8 cellular contexts compared by ENCODE assay signal in genomic region chr6:79466222-79466834, GRCh38.
DNase-seq lines count a peak whose midpoint lies in the region; ATAC-seq and TF ChIP-seq lines count a peak whose summit lies in the region.
"Had no signal": no experiment of that assay in that cellular context is flagged by ENCODE, and none has a peak within 500 bp of the region (broad histone marks: within the 10 kb centered on the region; RNA-seq: fewer than 3 reads in every experiment).

No MANE protein-coding gene starts in this region.

- TF ChIP-seq POLR2A in adrenal gland (IDR thresholded peaks at IDR 0.05): no peak

- H3K4me3 Mint-ChIP-seq in activated T-helper 2 cell treated with anti-CD3 and anti-CD28 coated beads, Interferon-gamma antibody, Interleukin-2, Interleukin-4, amounts not matched to agents 10 μg/mL and 5 μg/mL and 100 μg/mL, durations not matched to agents 14 hours and 24 hours and 36 hours (ENCODE audit: low read depth): no peak overlapping the region

- no peak for TF ChIP-seq EP300 in Ishikawa (IDR thresholded peaks at IDR 0.05; ENCODE audit: borderline replicate concordance)

- peaks cover 3% of the 10 kb centered on the region for H3K27me3 Mint-ChIP-seq in activated T-helper 2 cell treated with anti-CD3 and anti-CD28 coated beads, Interferon-gamma antibody, Interleukin-2, Interleukin-4, amounts not matched to agents 10 μg/mL and 5 μg/mL and 100 μg/mL, durations not matched to agents 14 hours and 24 hours and 36 hours (ENCODE audit: low read depth)

- TF ChIP-seq RAD21 in Ishikawa (IDR thresholded peaks at IDR 0.05; ENCODE audit: low read depth): peak; percentile 83

- H3K27ac Mint-ChIP-seq in activated T-helper 2 cell treated with anti-CD3 and anti-CD28 coated beads, Interferon-gamma antibody, Interleukin-2, Interleukin-4, amounts not matched to agents 10 μg/mL and 5 μg/mL and 100 μg/mL, durations not matched to agents 14 hours and 24 hours and 36 hours: no peak overlapping the region

- intact Hi-C loops in adrenal gland (cut with DNase I): no loop called here
- intact Hi-C loops in aorta (cut with DNase I): no loop called here
- intact Hi-C loops in activated T-helper 2 cell treated with anti-CD3 and anti-CD28 coated beads, Interferon-gamma antibody, Interleukin-2, Interleukin-4, amounts not matched to agents 10 μg/mL and 5 μg/mL and 100 μg/mL, durations not matched to agents 14 hours and 24 hours and 36 hours (cut with micrococcal nuclease): loop anchor here (10.0 kb wide), 1 partner anchor 232 kb away; the partner anchor contains the start of gene HMGN3

- H3K4me3 ChIP-seq in adrenal gland (no peak overlapping the region), aorta (ENCODE audit: low read length in 2 of 2) (no peak overlapping the region)
- H3K4me3 ChIP-seq: SJSA1 had no signal

- H3K36me3 ChIP-seq in adrenal gland (replicated peaks in 1 of 2) (no peaks in the 10 kb centered on the region), aorta (ENCODE audit: control insufficient read depth in 1 of 2, insufficient read depth in 2 of 2, low read length in 1 of 2) (no peaks in the 10 kb centered on the region)
- H3K36me3 ChIP-seq: SJSA1 had no signal

- H3K9me3 ChIP-seq in adrenal gland (replicated peaks in 1 of 3): no peaks in the 10 kb centered on the region
- no peaks in the 10 kb centered on the region for H3K9me3 ChIP-seq in aorta (ENCODE audit: control insufficient read depth, low read length)
- H3K9me3 ChIP-seq: SJSA1 had no signal

- DNase-seq in adrenal gland (no peak), kidney tubule cell (ENCODE audit: low spot score) (peak; percentile 31), aorta (no peak), GF-D8 (lab: John Stamatoyannopoulos, UW) (no peak)
- no peak for DNase-seq in activated T-helper 2 cell treated with anti-CD3 and anti-CD28 coated beads, Interferon-gamma antibody, Interleukin-2, Interleukin-4, amounts not matched to agents 10 μg/mL and 5 μg/mL and 100 μg/mL, durations not matched to agents 14 hours and 24 hours and 36 hours (ENCODE audit: low spot score)

- peak; percentile 42; the same call in 2 of the 3 replicates for TF ChIP-seq CTCF in GM12872 (IDR thresholded peaks at IDR 0.05; ENCODE audit: insufficient read depth, low read depth, low read length)
- peak; percentile 18 to 65 (median 47) for TF ChIP-seq CTCF in adrenal gland (IDR thresholded peaks at IDR 0.05)

- H3K4me1 ChIP-seq in adrenal gland (replicated peaks in 1 of 2): peaks cover 0 to 3% of the 10 kb centered on the region in 2 donors
- H3K4me1 ChIP-seq in aorta (ENCODE audit: control insufficient read depth in 1 of 2, insufficient read depth in 2 of 2, low read length in 2 of 2): peaks cover 0 to 2% of the 10 kb centered on the region in 2 donors
- H3K4me1 ChIP-seq: SJSA1 had no signal

- no peaks in the 10 kb centered on the region for H3K9me3 Mint-ChIP-seq in activated T-helper 2 cell treated with anti-CD3 and anti-CD28 coated beads, Interferon-gamma antibody, Interleukin-2, Interleukin-4, amounts not matched to agents 10 μg/mL and 5 μg/mL and 100 μg/mL, durations not matched to agents 14 hours and 24 hours and 36 hours

- WGBS in adrenal gland, 4 donors: 19 to 30% (median 21%) methylated on average over 6 of the region's 6 CpGs
- WGBS in aorta, 2 donors: 18 to 21% methylated on average over 6 of the region's 6 CpGs

- no peak for ATAC-seq in aorta (ENCODE audit: low FRiP score)

- H3K27me3 ChIP-seq in adrenal gland (no peaks in the 10 kb centered on the region), aorta (ENCODE audit: control insufficient read depth in 1 of 2, insufficient read depth in 2 of 2, low read length in 1 of 2) (no peaks in the 10 kb centered on the region)
- H3K27me3 ChIP-seq: SJSA1 had no signal

- no peaks in the 10 kb centered on the region for H3K4me1 Mint-ChIP-seq in activated T-helper 2 cell treated with anti-CD3 and anti-CD28 coated beads, Interferon-gamma antibody, Interleukin-2, Interleukin-4, amounts not matched to agents 10 μg/mL and 5 μg/mL and 100 μg/mL, durations not matched to agents 14 hours and 24 hours and 36 hours (ENCODE audit: low read depth)

- H3K36me3 Mint-ChIP-seq in activated T-helper 2 cell treated with anti-CD3 and anti-CD28 coated beads, Interferon-gamma antibody, Interleukin-2, Interleukin-4, amounts not matched to agents 10 μg/mL and 5 μg/mL and 100 μg/mL, durations not matched to agents 14 hours and 24 hours and 36 hours (ENCODE audit: low read depth): no peaks in the 10 kb centered on the region

- no peak overlapping the region for H3K27ac ChIP-seq in adrenal gland
- no peak overlapping the region for H3K27ac ChIP-seq in aorta (ENCODE audit: low read depth in 1 of 2, low read length in 2 of 2)
- H3K27ac ChIP-seq: SJSA1 had no signal

TF ChIP-seq in Ishikawa, 13 proteins besides CTCF, POLR2A, EP300 and RAD21:
- TF ChIP-seq, protein P1, sequence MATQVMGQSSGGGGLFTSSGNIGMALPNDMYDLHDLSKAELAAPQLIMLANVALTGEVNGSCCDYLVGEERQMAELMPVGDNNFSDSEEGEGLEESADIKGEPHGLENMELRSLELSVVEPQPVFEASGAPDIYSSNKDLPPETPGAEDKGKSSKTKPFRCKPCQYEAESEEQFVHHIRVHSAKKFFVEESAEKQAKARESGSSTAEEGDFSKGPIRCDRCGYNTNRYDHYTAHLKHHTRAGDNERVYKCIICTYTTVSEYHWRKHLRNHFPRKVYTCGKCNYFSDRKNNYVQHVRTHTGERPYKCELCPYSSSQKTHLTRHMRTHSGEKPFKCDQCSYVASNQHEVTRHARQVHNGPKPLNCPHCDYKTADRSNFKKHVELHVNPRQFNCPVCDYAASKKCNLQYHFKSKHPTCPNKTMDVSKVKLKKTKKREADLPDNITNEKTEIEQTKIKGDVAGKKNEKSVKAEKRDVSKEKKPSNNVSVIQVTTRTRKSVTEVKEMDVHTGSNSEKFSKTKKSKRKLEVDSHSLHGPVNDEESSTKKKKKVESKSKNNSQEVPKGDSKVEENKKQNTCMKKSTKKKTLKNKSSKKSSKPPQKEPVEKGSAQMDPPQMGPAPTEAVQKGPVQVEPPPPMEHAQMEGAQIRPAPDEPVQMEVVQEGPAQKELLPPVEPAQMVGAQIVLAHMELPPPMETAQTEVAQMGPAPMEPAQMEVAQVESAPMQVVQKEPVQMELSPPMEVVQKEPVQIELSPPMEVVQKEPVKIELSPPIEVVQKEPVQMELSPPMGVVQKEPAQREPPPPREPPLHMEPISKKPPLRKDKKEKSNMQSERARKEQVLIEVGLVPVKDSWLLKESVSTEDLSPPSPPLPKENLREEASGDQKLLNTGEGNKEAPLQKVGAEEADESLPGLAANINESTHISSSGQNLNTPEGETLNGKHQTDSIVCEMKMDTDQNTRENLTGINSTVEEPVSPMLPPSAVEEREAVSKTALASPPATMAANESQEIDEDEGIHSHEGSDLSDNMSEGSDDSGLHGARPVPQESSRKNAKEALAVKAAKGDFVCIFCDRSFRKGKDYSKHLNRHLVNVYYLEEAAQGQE (IDR thresholded peaks at IDR 0.05; ENCODE audit: low read depth): no peak
- TF ChIP-seq TAF1 (IDR thresholded peaks at IDR 0.05; ENCODE audit: low read depth) (no peak), CREB1 (IDR thresholded peaks at IDR 0.05; ENCODE audit: low read depth) (no peak)
